8 cellular contexts compared by ENCODE assay signal in genomic region chr3:111073186-111073585, GRCh38. TPM values are rescaled to one million over a fixed set of nuclear protein-coding genes. Genes with fewer than 3 reads are reported as not detected.
DNase-seq lines count a peak whose midpoint lies in the region; ATAC-seq and TF ChIP-seq lines count a peak whose summit lies in the region.

No MANE protein-coding gene starts in this region.

- H3K4me3 Mint-ChIP-seq in H9 (peak overlapping the region; percentile 96 to 99), WTC11 (peak overlapping the region; percentile 89)

- no peak overlapping the region for H2AFZ ChIP-seq in H9 (ENCODE audit: low read length)

- no peaks in the 10 kb centered on the region for H3K27me3 ChIP-seq in H9 (ENCODE audit: insufficient read depth, low read length)

- H3K27me3 Mint-ChIP-seq in H9 (ENCODE audit: low read depth) (no peaks in the 10 kb centered on the region), WTC11 (ENCODE audit: low read depth) (no peaks in the 10 kb centered on the region)

- H3K18ac ChIP-seq in H9 (ENCODE audit: insufficient read length, low read depth, low read length), result no peak overlapping the region

- peaks cover 48 to 53% of the 10 kb centered on the region in 2 experiments for H3K4me1 Mint-ChIP-seq in H9
- H3K4me1 Mint-ChIP-seq in WTC11, result peaks cover 54% of the 10 kb centered on the region

- H2BK15ac ChIP-seq in H9 (ENCODE audit: low read depth, low read length), result no peak overlapping the region

- no peak overlapping the region for H3K14ac ChIP-seq in H9 (ENCODE audit: insufficient read depth, low read length)

- H4K91ac ChIP-seq in H9 (ENCODE audit: insufficient read length, low read depth, low read length), result no peak overlapping the region

- TF ChIP-seq CTCF in H9 (conservative IDR thresholded peaks at IDR 0.05), result no peak
- no peak for TF ChIP-seq CTCF in WTC11 (IDR thresholded peaks at IDR 0.05)

- H3K36me3 Mint-ChIP-seq in H9 (ENCODE audit: insufficient read depth in 1 of 3, low read depth in 3 of 3) (peaks cover 0 to 2% (median under 1%) of the 10 kb centered on the region in 3 experiments; a peak in 2 of 7 replicates), WTC11 (no peaks in the 10 kb centered on the region)

- peak overlapping the region; percentile 90 for H3K4me3 ChIP-seq in iPS-11a (ENCODE audit: low read depth, low read length)
- peak overlapping the region in 4 of 7 experiments; percentile 55 to 79 (median 70) for H3K4me3 ChIP-seq in skin epidermis

- H3K9me3 ChIP-seq in H9 (ENCODE audit: control insufficient read depth, low read depth, low read length), result no peaks in the 10 kb centered on the region

- CTCF ChIA-PET in WTC11 (lab: Charles Lee), result interaction anchor here (0.9 to 1.0 kb wide), 2 partner anchors 8 to 67 kb away, joined by 3 to 11 read pairs; no protein-coding TSS in a partner anchor

- no peaks in the 10 kb centered on the region for H3K79me1 ChIP-seq in H9 (ENCODE audit: insufficient read depth, low read depth, low read length, poor library complexity, severe bottlenecking)

- H2BK5ac ChIP-seq in H9 (ENCODE audit: insufficient read length, low read length), result no peak overlapping the region

- ATAC-seq in WTC11, result no peak

- DNase-seq in H9 (no peak), WTC11 (ENCODE audit: low spot score) (no peak), NCI-H524 (lab: John Stamatoyannopoulos, UW) (no peak), NCI-H2171 treated with DMSO at 0.1 percent for 48 hours (lab: John Stamatoyannopoulos, UW) (no peak), anterior cingulate cortex (lab: John Stamatoyannopoulos, UW) (no peak), germinal center (ENCODE audit: low spot score) (no peak)

- H3K9ac ChIP-seq in H9 (ENCODE audit: extremely low read depth, insufficient read length, low read length), result peak overlapping the region; percentile 39

- H3K27ac ChIP-seq in H9 (ENCODE audit: insufficient read length, low read depth, low read length) (no peak overlapping the region), skin epidermis (no peak overlapping the region)

- H3K23me2 ChIP-seq in H9 (ENCODE audit: insufficient read length, low read depth, low read length, poor library complexity, severe bottlenecking), result peaks cover 11% of the 10 kb centered on the region

- H2AK5ac ChIP-seq in H9 (ENCODE audit: insufficient read length, low read length), result no peak overlapping the region

- H4K20me1 ChIP-seq in H9 (ENCODE audit: control insufficient read depth, insufficient read depth, insufficient read length), result no peaks in the 10 kb centered on the region

- no CpG with 5 or more reads among the region's 5 CpGs for WGBS in H9 (ENCODE audit: extremely low coverage, insufficient read length, low lambda C conversion rate)

- no peak overlapping the region for H4K5ac ChIP-seq in H9 (ENCODE audit: insufficient read length, low read depth, low read length)

- H2BK20ac ChIP-seq in H9 (ENCODE audit: low read depth, low read length, poor library complexity, severe bottlenecking), result no peak overlapping the region

- peaks cover 0 to 2% of the 10 kb centered on the region in 2 experiments; a peak in 1 of 5 replicates for H3K9me3 Mint-ChIP-seq in H9
- no peaks in the 10 kb centered on the region for H3K9me3 Mint-ChIP-seq in WTC11

- peak overlapping the region; percentile 78 for H3K4me2 ChIP-seq in H9 (ENCODE audit: insufficient read depth, insufficient read length, low read length)

- no peak overlapping the region for H3K56ac ChIP-seq in H9 (ENCODE audit: insufficient read length, low read depth, low read length)

- POLR2A ChIA-PET in WTC11 (lab: Charles Lee), result interaction anchor here (0.7 kb wide), 1 partner anchor 130 kb away, joined by 6 read pairs; no protein-coding TSS in a partner anchor

- no peak overlapping the region for H2BK120ac ChIP-seq in H9 (ENCODE audit: low read depth, low read length, poor library complexity, severe bottlenecking)

- no peak overlapping the region for H3K23ac ChIP-seq in H9 (ENCODE audit: insufficient read length, low read depth, low read length)

- H3K4ac ChIP-seq in H9 (ENCODE audit: low read depth, low read length), result no peak overlapping the region

- H3K27ac Mint-ChIP-seq in H9 (no peak overlapping the region; a peak in 2 of 7 replicates), WTC11 (no peak overlapping the region)

- H3T11ph ChIP-seq in H9 (ENCODE audit: low read length), result no peak overlapping the region

- no peaks in the 10 kb centered on the region for H3K4me1 ChIP-seq in H9 (ENCODE audit: insufficient read depth, low read length)

- peaks cover 24% of the 10 kb centered on the region; the same call in 1 of the 2 replicates for H3K79me2 ChIP-seq in H9 (ENCODE audit: insufficient read depth, low read length)

- H2BK12ac ChIP-seq in H9 (ENCODE audit: insufficient read length, low read depth, low read length), result no peak overlapping the region

- no peak overlapping the region for H4K8ac ChIP-seq in H9 (replicated peaks; ENCODE audit: insufficient read length, low read depth, low read length)

TF ChIP-seq in WTC11, 78 proteins besides CTCF, POLR2A, EP300 and RAD21:
- TF ChIP-seq ZNF671 (CRISPR knock-in tag; IDR thresholded peaks at IDR 0.05), result no peak
- TF ChIP-seq ZNF425 (CRISPR knock-in tag; conservative IDR thresholded peaks at IDR 0.05), result no peak
- TF ChIP-seq FOXK1 (CRISPR knock-in tag; IDR thresholded peaks at IDR 0.05), result no peak
- no peak for TF ChIP-seq ATF1 (CRISPR knock-in tag; IDR thresholded peaks at IDR 0.05)

RNA-seq across cellular contexts. Expression of gene NECTIN3, which starts 1.6 kb away (rescaled TPM):
- total RNA-seq in H9 (2021) (52.0 and 53.7 TPM in 2 replicates), WTC11 (2021) (19.9 to 24.8 TPM (median 23.0 TPM) in 3 replicates)
